ENCODE assay signal across 17 cellular contexts in the genomic region with DNA sequence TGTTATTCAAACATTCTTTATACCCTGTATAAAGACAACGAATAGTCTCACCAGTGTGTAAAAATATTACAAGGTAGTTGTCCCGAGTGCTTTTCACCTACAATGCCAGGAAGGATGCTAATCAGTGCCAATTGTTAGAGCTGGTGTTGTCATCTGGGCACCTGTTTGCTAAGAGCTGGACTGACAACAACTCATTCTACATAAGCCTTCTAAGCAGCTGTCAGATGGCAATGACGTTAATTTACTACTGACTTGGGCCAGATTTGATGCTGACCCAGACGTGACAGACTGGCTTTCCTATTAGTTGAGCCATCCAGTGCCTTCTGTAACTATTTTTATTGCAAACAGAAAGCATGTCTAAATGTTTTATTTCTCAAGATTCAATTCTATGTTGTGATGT.
DNase-seq lines count a peak whose midpoint lies in the region; ATAC-seq and TF ChIP-seq lines count a peak whose summit lies in the region.
"Had no signal": no experiment of that assay in that cellular context is flagged by ENCODE, and none has a peak within 500 bp of the region (broad histone marks: within the 10 kb centered on the region; RNA-seq: fewer than 3 reads in every experiment).

No MANE protein-coding gene starts in this region.

- ATAC-seq in gastrocnemius medialis, result no peak
- ATAC-seq: HepG2 had no signal

- in situ Hi-C loops in gastrocnemius medialis (cut with MboI; ENCODE audit: low sequenced_read_pairs in 4 of 4), result no loop called here

- DNase-seq in DMS 273 (lab: John Stamatoyannopoulos, UW; ENCODE audit: unreplicated experiment) (peak; percentile 38), DMS 273 treated with DMSO at 0.1 percent for 48 hours (lab: John Stamatoyannopoulos, UW) (no peak), NCI-H748 (lab: John Stamatoyannopoulos, UW; ENCODE audit: unreplicated experiment) (peak; percentile 68), NCI-H748 treated with DMSO at 0.1 percent for 48 hours (lab: John Stamatoyannopoulos, UW) (no peak), NCI-H524 treated with DMSO at 0.1 percent for 48 hours (lab: John Stamatoyannopoulos, UW) (peak; percentile 36), WERI-Rb-1 (peak; percentile 21), gastrocnemius medialis (no peak), NCI-H1436 treated with DMSO at 0.1 percent for 48 hours (lab: John Stamatoyannopoulos, UW) (no peak)
- DNase-seq: DND-41, H7, HFFc6, KBM-7, NCI-H1436, NCI-H526 had no signal

- H3K27ac ChIP-seq in WERI-Rb-1 (no peak overlapping the region), gastrocnemius medialis (no peak overlapping the region)
- H3K27ac ChIP-seq: 22Rv1, SK-N-MC had no signal

- H3K27me3 ChIP-seq in WERI-Rb-1 (ENCODE audit: insufficient read depth, low read depth, severe bottlenecking) (no peaks in the 10 kb centered on the region), gastrocnemius medialis (no peaks in the 10 kb centered on the region)

- H3K4me3 ChIP-seq in WERI-Rb-1 (ENCODE audit: low read depth, low read length) (no peak overlapping the region), gastrocnemius medialis (no peak overlapping the region)
- H3K4me3 ChIP-seq: SK-N-MC had no signal

- H3K9me3 ChIP-seq in WERI-Rb-1 (ENCODE audit: severe bottlenecking), result no peaks in the 10 kb centered on the region
- no peaks in the 10 kb centered on the region for H3K9me3 ChIP-seq in gastrocnemius medialis

- intact Hi-C loops in gastrocnemius medialis (cut with DNase I; ENCODE audit: low total_unique reads), result no loop called here

- H3K4me1 ChIP-seq in gastrocnemius medialis, result no peaks in the 10 kb centered on the region

- TF ChIP-seq CTCF in WERI-Rb-1 (IDR thresholded peaks at IDR 0.05; ENCODE audit: low read depth, low read length) (no peak), gastrocnemius medialis (IDR thresholded peaks at IDR 0.05 in 4 of 5, conservative IDR thresholded peaks at IDR 0.05 in 1 of 5) (no peak)

- TF ChIP-seq POLR2A in gastrocnemius medialis (IDR thresholded peaks at IDR 0.05), result no peak

- H3K36me3 ChIP-seq in WERI-Rb-1 (no peaks in the 10 kb centered on the region), gastrocnemius medialis (no peaks in the 10 kb centered on the region)

Comparison
In these comparisons a context has a peak if more than half of its experiments do, and no peak if none do; other contexts are left out.
1. DNase-seq: peak in DMS 273 (single experiment), NCI-H748 (single experiment), NCI-H524 treated with DMSO at 0.1 percent for 48 hours (single experiment) and WERI-Rb-1 (single experiment); none in DMS 273 treated with DMSO at 0.1 percent for 48 hours (single experiment), NCI-H748 treated with DMSO at 0.1 percent for 48 hours (single experiment), gastrocnemius medialis (0 of 2) and NCI-H1436 treated with DMSO at 0.1 percent for 48 hours (single experiment).